Comparison of ENCODE assay signal across 19 cellular contexts in genomic region chr4:61795998-61796397, GRCh38.
DNase-seq lines count a peak whose midpoint lies in the region; ATAC-seq, FAIRE-seq and TF ChIP-seq lines count a peak whose summit lies in the region.
"Had no signal": no experiment of that assay in that cellular context is flagged by ENCODE, and none has a peak within 500 bp of the region (broad histone marks: within the 10 kb centered on the region; RNA-seq: fewer than 3 reads in every experiment).

No MANE protein-coding gene starts in this region.

- H3K27me3 ChIP-seq in GM23338 (ENCODE audit: insufficient read depth) (no peaks in the 10 kb centered on the region), H1 (replicated peaks in 1 of 4; ENCODE audit: control insufficient read depth in 3 of 4, extremely low read depth in 1 of 4, insufficient read depth in 3 of 4, low read length in 3 of 4) (no peaks in the 10 kb centered on the region), neuronal stem cell (ENCODE audit: control insufficient read depth in 3 of 3, insufficient read depth in 3 of 3, low read depth in 1 of 3, low read length in 3 of 3) (no peaks in the 10 kb centered on the region)

- no peaks in the 10 kb centered on the region; the same call in 1 of the 2 replicates for H3F3A ChIP-seq in GM23338 (replicated peaks; ENCODE audit: low read depth)

- H3K23ac ChIP-seq in H1 (ENCODE audit: insufficient read length) (no peak overlapping the region), neuronal stem cell (ENCODE audit: low read depth, low read length, poor library complexity) (no peak overlapping the region)

- TF ChIP-seq EP300 in H1 (IDR thresholded peaks at IDR 0.05; ENCODE audit: borderline replicate concordance in 1 of 2, low read depth in 2 of 2, low read length in 2 of 2), result no peak

- H3K9me3 ChIP-seq in H1 (ENCODE audit: insufficient read depth in 2 of 2, low read depth in 1 of 2, low read length in 1 of 2) (peaks cover 7 to 9% of the 10 kb centered on the region in 2 experiments), neuronal stem cell (replicated peaks in 1 of 2; ENCODE audit: control insufficient read depth in 2 of 2, insufficient read depth in 1 of 2, low read depth in 1 of 2, low read length in 2 of 2) (no peaks in the 10 kb centered on the region)

- FAIRE-seq in H1 (lab: Jason Lieb, UNC), result no peak
- FAIRE-seq: D721Med, GM12892, GM19239, HTR-8/SVneo had no signal

- no peak for TF ChIP-seq CTCF in GM23338 (conservative IDR thresholded peaks at IDR 0.05; ENCODE audit: low read depth in 2 of 2)
- no peak for TF ChIP-seq CTCF in H1 (IDR thresholded peaks at IDR 0.05; ENCODE audit: control extremely low read depth in 1 of 3, insufficient read depth in 1 of 3, low read depth in 1 of 3, low read length in 3 of 3)

- H4K8ac ChIP-seq in H1 (ENCODE audit: extremely low read depth, insufficient read depth, low read length), result no peak overlapping the region
- no peak overlapping the region for H4K8ac ChIP-seq in neuronal stem cell (ENCODE audit: low read depth, low read length)

- no peak for TF ChIP-seq RAD21 in H1 (IDR thresholded peaks at IDR 0.05 in 1 of 2, conservative IDR thresholded peaks at IDR 0.05 in 1 of 2; ENCODE audit: low read depth in 2 of 2, low read length in 2 of 2)

- H3K4ac ChIP-seq in H1 (replicated peaks; ENCODE audit: insufficient read length, low read depth, low read length) (no peak overlapping the region), neuronal stem cell (ENCODE audit: low read length) (no peak overlapping the region)

- no peak for TF ChIP-seq POLR2A in H1 (IDR thresholded peaks at IDR 0.05; ENCODE audit: control extremely low read depth in 1 of 2, low read depth in 2 of 2, low read length in 2 of 2)

- H2BK12ac ChIP-seq in H1 (ENCODE audit: low read depth, low read length) (no peak overlapping the region), neuronal stem cell (ENCODE audit: low read length) (no peak overlapping the region)

- H3K4me1 ChIP-seq in GM23338 (ENCODE audit: insufficient read depth) (peaks cover 18% of the 10 kb centered on the region), H1 (replicated peaks in 1 of 4; ENCODE audit: control insufficient read depth in 3 of 4, insufficient read depth in 4 of 4, low read length in 3 of 4) (peaks cover 0 to 7% (median 3%) of the 10 kb centered on the region in 4 experiments; a peak in 4 of 7 replicates), neuronal stem cell (ENCODE audit: control insufficient read depth in 2 of 2, insufficient read depth in 1 of 2, low read depth in 1 of 2, low read length in 2 of 2) (peaks cover 2 to 3% of the 10 kb centered on the region in 2 donors)

- POLR2A ChIA-PET in H1 (lab: Charles Lee; ENCODE audit: partially characterized antibody), result no interaction called here

- DNase-seq in GM23338 (ENCODE audit: low spot score), result no peak
- DNase-seq in NCI-H526 (lab: John Stamatoyannopoulos, UW), result peak; percentile 72 to 73
- no peak for DNase-seq in H1 (ENCODE audit: low read depth in 1 of 2, low spot score in 2 of 2)
- no peak for DNase-seq in neuronal stem cell (ENCODE audit: low spot score)
- no peak for DNase-seq in germinal center (ENCODE audit: low spot score)
- no peak for DNase-seq in SKM-1 (lab: John Stamatoyannopoulos, UW; ENCODE audit: unreplicated experiment)
- DNase-seq in hippocampal formation (lab: John Stamatoyannopoulos, UW), result no peak
- DNase-seq: CD8-positive, alpha-beta T cell; COR-L47; DMS153; DND-41; GDM1 had no signal

- H3K23me2 ChIP-seq in H1 (ENCODE audit: low read depth, low read length), result no peaks in the 10 kb centered on the region

- H3K18ac ChIP-seq in H1 (ENCODE audit: extremely low read depth, low read length), result peak overlapping the region; percentile 75; the same call in 1 of the 2 replicates
- H3K18ac ChIP-seq in neuronal stem cell (ENCODE audit: low read length), result no peak overlapping the region

- peak overlapping the region; percentile 9 for H3K4me2 ChIP-seq in GM23338
- H3K4me2 ChIP-seq in H1 (ENCODE audit: insufficient read depth in 1 of 2, low read depth in 2 of 2, low read length in 2 of 2), result 0 out of 4 replicates have a peak overlapping the region, but pooled peaks of 1 of the 2 experiments have one; percentile 28
- no peak overlapping the region for H3K4me2 ChIP-seq in neuronal stem cell (ENCODE audit: insufficient read depth, low read length, poor library complexity, severe bottlenecking)

- 82% methylated on average over 6 of the region's 6 CpGs; no CpG with 5 or more reads in 1 of the 2 experiments for WGBS in H1 (ENCODE audit: extremely low coverage in 1 of 2, insufficient coverage in 1 of 2, insufficient read length in 1 of 2, insufficient replicate concordance in 2 of 2, low coverage in 1 of 2, low lambda C conversion rate in 2 of 2, missing lambda C conversion rate in 1 of 2), 2 experiments
- no CpG with 5 or more reads among the region's 6 CpGs for WGBS in neuronal stem cell (ENCODE audit: extremely low coverage in 2 of 2, insufficient read length in 2 of 2, insufficient replicate concordance in 1 of 2), 2 donors

- H3K4me3 ChIP-seq in GM23338, result no peak overlapping the region
- no peak overlapping the region for H3K4me3 ChIP-seq in H1 (ENCODE audit: extremely low read depth in 1 of 4, insufficient read depth in 2 of 4, low read depth in 3 of 4, low read length in 4 of 4)
- no peak overlapping the region for H3K4me3 ChIP-seq in neuronal stem cell (ENCODE audit: low read length in 2 of 2)

- H2BK120ac ChIP-seq in H1 (replicated peaks; ENCODE audit: low read depth, low read length) (no peak overlapping the region), neuronal stem cell (ENCODE audit: low read depth, low read length) (no peak overlapping the region)

- no peak overlapping the region for H3K27ac ChIP-seq in GM23338 (ENCODE audit: low read depth)
- H3K27ac ChIP-seq in H1 (ENCODE audit: low read depth, low read length), result no peak overlapping the region
- peak overlapping the region; percentile 41 for H3K27ac ChIP-seq in neuronal stem cell (replicated peaks; ENCODE audit: low read length)
- H3K27ac ChIP-seq: 22Rv1 had no signal

- H2AK5ac ChIP-seq in H1 (ENCODE audit: low read depth, low read length) (no peak overlapping the region), neuronal stem cell (ENCODE audit: low read depth, low read length) (no peak overlapping the region)

- H3K56ac ChIP-seq in H1 (replicated peaks; ENCODE audit: insufficient read length, low read depth, low read length), result no peak overlapping the region

- no peak overlapping the region for H4K5ac ChIP-seq in H1 (ENCODE audit: insufficient read length, low read depth, low read length)

- H2AFZ ChIP-seq in GM23338 (no peak overlapping the region), H1 (ENCODE audit: low read length) (no peak overlapping the region), neuronal stem cell (ENCODE audit: low read length) (no peak overlapping the region)

- peaks cover 25% of the 10 kb centered on the region for H3K9me3 Mint-ChIP-seq in GM23338

- CTCF ChIA-PET in H1 (lab: Charles Lee; ENCODE audit: partially characterized antibody), result interaction anchor here (1.4 kb wide), 1 partner anchor 426 kb away, joined by 3 read pairs; no protein-coding TSS in a partner anchor

- peaks cover 23% of the 10 kb centered on the region for H3K4me1 Mint-ChIP-seq in GM23338
- H3K4me1 Mint-ChIP-seq: CD14-positive monocyte had no signal

- peaks cover 24% of the 10 kb centered on the region for H3K36me3 Mint-ChIP-seq in GM23338 (ENCODE audit: low read depth)
- H3K36me3 Mint-ChIP-seq: CD14-positive monocyte; CD8-positive, alpha-beta T cell had no signal

- no peaks in the 10 kb centered on the region for H3K36me3 ChIP-seq in GM23338 (ENCODE audit: insufficient read depth)
- 0 out of 8 replicates have a peak, but pooled peaks cover 0 to 2% (median 0%) of the 10 kb centered on the region in 4 experiments for H3K36me3 ChIP-seq in H1 (ENCODE audit: control insufficient read depth in 2 of 4, insufficient read depth in 4 of 4, low read length in 3 of 4)
- H3K36me3 ChIP-seq in neuronal stem cell (replicated peaks in 1 of 2; ENCODE audit: control insufficient read depth in 2 of 2, insufficient read depth in 2 of 2, low read length in 2 of 2), result no peaks in the 10 kb centered on the region

- ATAC-seq in GM23338, result peak; percentile 69
- ATAC-seq: CD8-positive, alpha-beta T cell; HCT116 had no signal

- H4K20me1 ChIP-seq in GM23338 (replicated peaks; ENCODE audit: insufficient read depth), result no peaks in the 10 kb centered on the region
- no peaks in the 10 kb centered on the region for H4K20me1 ChIP-seq in H1 (replicated peaks in 1 of 2; ENCODE audit: control insufficient read depth in 1 of 2, insufficient read depth in 2 of 2, low read length in 2 of 2)

- H3K14ac ChIP-seq in H1 (ENCODE audit: insufficient read length), result no peak overlapping the region
- H3K14ac ChIP-seq in neuronal stem cell (ENCODE audit: low read length), result no peak overlapping the region

- no peak overlapping the region for H3K4me3 Mint-ChIP-seq in GM23338
- H3K4me3 Mint-ChIP-seq: CD14-positive monocyte; CD8-positive, alpha-beta T cell had no signal

- H3K79me1 ChIP-seq in H1 (ENCODE audit: low read depth, low read length) (no peaks in the 10 kb centered on the region), neuronal stem cell (ENCODE audit: low read depth, low read length) (no peaks in the 10 kb centered on the region)

- H2BK5ac ChIP-seq in H1 (ENCODE audit: low read depth, low read length) (no peak overlapping the region), neuronal stem cell (ENCODE audit: low read length) (no peak overlapping the region)

- no peaks in the 10 kb centered on the region for H3K9me2 ChIP-seq in GM23338 (ENCODE audit: insufficient read depth)

- H3K27ac Mint-ChIP-seq in GM23338, result peak overlapping the region; percentile 35; the same call in 1 of the 2 replicates
- H3K27ac Mint-ChIP-seq: CD14-positive monocyte; CD8-positive, alpha-beta T cell had no signal

- peaks cover 7% of the 10 kb centered on the region for H3K27me3 Mint-ChIP-seq in GM23338 (ENCODE audit: insufficient read depth, low read depth, poor library complexity)

- no peaks in the 10 kb centered on the region for H3K79me2 ChIP-seq in GM23338 (replicated peaks; ENCODE audit: insufficient read depth)
- no peaks in the 10 kb centered on the region for H3K79me2 ChIP-seq in H1 (ENCODE audit: control insufficient read depth in 1 of 2, insufficient read depth in 2 of 2, low read length in 2 of 2)

- H2BK20ac ChIP-seq in H1 (ENCODE audit: low read length), result no peak overlapping the region

- H4K91ac ChIP-seq in H1 (replicated peaks; ENCODE audit: insufficient read length, low read length) (no peak overlapping the region), neuronal stem cell (ENCODE audit: low read depth, low read length, poor library complexity) (no peak overlapping the region)

- no peak overlapping the region for H3K9ac ChIP-seq in H1 (replicated peaks in 1 of 4; ENCODE audit: extremely low read depth in 1 of 4, low read depth in 3 of 4, low read length in 3 of 4)
- no peak overlapping the region for H3K9ac ChIP-seq in neuronal stem cell (ENCODE audit: low read depth, low read length, poor library complexity)

- H2BK15ac ChIP-seq in H1 (ENCODE audit: low read length) (no peak overlapping the region), neuronal stem cell (ENCODE audit: low read length) (no peak overlapping the region)

TF ChIP-seq in GM23338, 12 proteins besides CTCF, POLR2A, EP300 and RAD21 (continues in another document):
- TF ChIP-seq ZNF114 (CRISPR knock-in tag; IDR thresholded peaks at IDR 0.05), result no peak
- no peak for TF ChIP-seq NANOG (IDR thresholded peaks at IDR 0.05; ENCODE audit: borderline replicate concordance)

Comparison
In these comparisons a context has a peak if more than half of its experiments do, and no peak if none do; other contexts are left out.
1. DNase-seq: peak in NCI-H526 (2 of 2); none in GM23338 (single experiment), H1 (0 of 2), neuronal stem cell (single experiment), germinal center (single experiment), SKM-1 (single experiment) and hippocampal formation (0 of 2).